Comparison of ENCODE assay signal across 1 cellular context in the genomic region with DNA sequence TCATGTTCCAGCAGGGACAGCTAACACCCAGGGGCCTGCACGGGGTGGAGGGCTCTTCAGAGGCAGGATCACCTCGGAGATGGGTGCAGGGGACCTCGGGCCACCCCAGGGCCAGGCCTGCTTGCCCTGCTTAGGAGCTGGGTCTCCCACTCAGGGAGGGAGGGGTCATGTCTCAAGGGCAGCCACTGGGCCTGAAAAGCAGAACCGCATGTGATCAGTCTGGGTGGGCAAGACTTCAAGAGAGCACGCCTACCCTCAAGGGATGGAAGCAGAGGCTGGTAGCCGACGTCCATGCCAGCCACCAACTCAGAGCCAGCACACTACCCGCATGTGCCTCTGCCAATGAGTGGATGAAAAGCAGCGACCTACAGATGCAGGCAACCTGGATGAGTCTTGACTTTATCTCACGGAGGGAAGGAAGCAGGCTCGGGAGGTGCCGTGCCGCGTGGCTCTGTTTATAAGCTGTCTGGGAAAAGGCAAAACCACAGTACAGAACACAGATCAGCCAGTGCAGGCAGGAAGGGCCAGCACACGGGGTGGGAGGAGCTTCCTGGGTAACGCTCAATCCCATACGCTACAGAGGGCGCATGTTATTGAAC.
TF ChIP-seq lines count a peak whose summit lies in the region.

No MANE protein-coding gene starts in this region.

TF ChIP-seq in GM12891, 5 proteins besides CTCF, POLR2A, EP300 and RAD21 (continued from another document):
- no peak for TF ChIP-seq POU2F2 (IDR thresholded peaks at IDR 0.05; ENCODE audit: low read depth, low read length)
- no peak for TF ChIP-seq TAF1 (IDR thresholded peaks at IDR 0.05; ENCODE audit: low read depth, low read length)
- TF ChIP-seq SPI1 (IDR thresholded peaks at IDR 0.05; ENCODE audit: low read depth, low read length) = no peak
TF ChIP-seq in GM12891: peak in this region for 0.
